ENCODE assay signal across 13 cellular contexts in genomic region chr1:36256558-36257374, GRCh38. TPM values are rescaled to one million over a fixed set of nuclear protein-coding genes. Genes with fewer than 3 reads are reported as not detected.
DNase-seq lines count a peak whose midpoint lies in the region; ATAC-seq, FAIRE-seq and TF ChIP-seq lines count a peak whose summit lies in the region.
"Had no signal": no experiment of that assay in that cellular context is flagged by ENCODE, and none has a peak within 500 bp of the region (broad histone marks: within the 10 kb centered on the region; RNA-seq: fewer than 3 reads in every experiment).

No MANE protein-coding gene starts in this region.

- no peak overlapping the region for H3K4me3 ChIP-seq in adrenal gland
- H3K4me3 ChIP-seq: lower lobe of right lung, pancreas had no signal

- H3K27me3 ChIP-seq in adrenal gland, result no peaks in the 10 kb centered on the region
- H3K27me3 ChIP-seq: pancreas had no signal

- peak; percentile 35 for DNase-seq in GM13977 (ENCODE audit: low spot score)
- no peak for DNase-seq in adrenal gland
- DNase-seq in naive thymus-derived CD8-positive, alpha-beta T cell, result no peak
- no peak for DNase-seq in Ammon's horn (ENCODE audit: low spot score)
- no peak for DNase-seq in urothelium cell line (ENCODE audit: low spot score)
- DNase-seq in GF-D8 (lab: John Stamatoyannopoulos, UW), result no peak
- DNase-seq: hypothalamus, lower lobe of right lung, NCI-H1694, pancreas had no signal

- POLR2A ChIA-PET in naive thymus-derived CD8-positive, alpha-beta T cell (lab: Charles Lee), result no interaction called here

- in situ Hi-C loops in GM13977 (cut with MboI; ENCODE audit: low pct_unique_long_range_greater_than_20kb, low sequenced_read_pairs, unreplicated experiment), result no loop called here

- intact Hi-C loops in adrenal gland (cut with DNase I), result no loop called here

- peaks cover 0 to 64% (median 8%) of the 10 kb centered on the region in 3 donors for H3K36me3 Mint-ChIP-seq in naive thymus-derived CD8-positive, alpha-beta T cell

- H3K27me3 Mint-ChIP-seq in naive thymus-derived CD8-positive, alpha-beta T cell, result no peaks in the 10 kb centered on the region

- no peak for FAIRE-seq in urothelium cell line (lab: Jason Lieb, UNC)
- FAIRE-seq: bronchial epithelial cell, pancreas had no signal

- no peaks in the 10 kb centered on the region for H3K9me3 ChIP-seq in adrenal gland (replicated peaks in 1 of 3)
- H3K9me3 ChIP-seq: lower lobe of right lung, pancreas had no signal

- H3K27ac ChIP-seq in 22Rv1 (peak overlapping the region; percentile 98), adrenal gland (peak overlapping the region in 3 of 5 donors; percentile 34 to 46 (median 35))
- H3K27ac ChIP-seq: lower lobe of right lung had no signal

- ATAC-seq in naive thymus-derived CD8-positive, alpha-beta T cell, result no peak
- ATAC-seq in GM21786 (IDR thresholded peaks at IDR 0.05; ENCODE audit: unreplicated experiment), result no peak
- ATAC-seq: lower lobe of right lung had no signal

- H3K36me3 ChIP-seq in adrenal gland (replicated peaks in 1 of 2), result peaks cover 0 to 23% of the 10 kb centered on the region in 2 donors
- H3K36me3 ChIP-seq: pancreas had no signal

- TF ChIP-seq CTCF in 22Rv1 (IDR thresholded peaks at IDR 0.05), result no peak
- no peak for TF ChIP-seq CTCF in GM13977 (IDR thresholded peaks at IDR 0.05; ENCODE audit: extremely low read depth, insufficient read depth, missing control alignments)
- no peak for TF ChIP-seq CTCF in adrenal gland (IDR thresholded peaks at IDR 0.05)

- peak overlapping the region in 6 of 10 donors; percentile 30 to 70 (median 52) for H3K27ac Mint-ChIP-seq in naive thymus-derived CD8-positive, alpha-beta T cell

- no peaks in the 10 kb centered on the region for H3K9me3 Mint-ChIP-seq in naive thymus-derived CD8-positive, alpha-beta T cell

- TF ChIP-seq POLR2A in adrenal gland (IDR thresholded peaks at IDR 0.05), result no peak

- peaks cover 17 to 50% of the 10 kb centered on the region in 2 donors for H3K4me1 ChIP-seq in adrenal gland (replicated peaks in 1 of 2)

- peak overlapping the region in 1 of 10 donors; percentile 7 for H3K4me3 Mint-ChIP-seq in naive thymus-derived CD8-positive, alpha-beta T cell

- H3K4me1 Mint-ChIP-seq in naive thymus-derived CD8-positive, alpha-beta T cell, result peaks cover 14 to 64% (median 52%) of the 10 kb centered on the region in 4 donors

- 78 to 86% (median 82%) methylated on average over 14 to 15 of the region's 15 CpGs for whole genome bisulfite sequencing in adrenal gland, 4 donors

RNA-seq across cellular contexts. Expression of gene THRAP3, which starts 32.5 kb away (rescaled TPM):
- 100 to 1,000 TPM in 2 of 8 donors, 10 to 100 TPM in 6; 75.1 to 120 (median 87.5) TPM for total RNA-seq in adrenal gland
- polyA plus RNA-seq in adrenal gland, result 100 to 1,000 TPM in 1 of 3 donors, 10 to 100 TPM in 2; 34.4 to 108 (median 39.6) TPM
- 100 to 1,000 TPM; 123 to 131 TPM for total RNA-seq in naive thymus-derived CD8-positive, alpha-beta T cell
- polyA plus RNA-seq in naive thymus-derived CD8-positive, alpha-beta T cell, result 100 to 1,000 TPM in 1 of 3 donors, 10 to 100 TPM in 2; 87.6 to 106 (median 97.8) TPM

RNA-seq across cellular contexts. Expression of gene SH3D21, which starts 49.4 kb away (rescaled TPM):
- 1 to 10 TPM in 5 of 8 donors, under 1 TPM in 3; 0.69 to 3.0 (median 1.7) TPM for total RNA-seq in adrenal gland
- polyA plus RNA-seq in adrenal gland, result 10 to 100 TPM in 1 of 3 donors, 1 to 10 TPM in 1, under 1 TPM in 1; 0.73 to 18.4 (median 1.8) TPM
- 1 to 10 TPM; 2.6 to 2.7 TPM for total RNA-seq in naive thymus-derived CD8-positive, alpha-beta T cell
- polyA plus RNA-seq in naive thymus-derived CD8-positive, alpha-beta T cell, result under 1 TPM in 2 of 3 donors, not detected in 1; 0.19 to 0.35 TPM
